Comparison of ENCODE assay signal across 1 cellular context in the genomic region with DNA sequence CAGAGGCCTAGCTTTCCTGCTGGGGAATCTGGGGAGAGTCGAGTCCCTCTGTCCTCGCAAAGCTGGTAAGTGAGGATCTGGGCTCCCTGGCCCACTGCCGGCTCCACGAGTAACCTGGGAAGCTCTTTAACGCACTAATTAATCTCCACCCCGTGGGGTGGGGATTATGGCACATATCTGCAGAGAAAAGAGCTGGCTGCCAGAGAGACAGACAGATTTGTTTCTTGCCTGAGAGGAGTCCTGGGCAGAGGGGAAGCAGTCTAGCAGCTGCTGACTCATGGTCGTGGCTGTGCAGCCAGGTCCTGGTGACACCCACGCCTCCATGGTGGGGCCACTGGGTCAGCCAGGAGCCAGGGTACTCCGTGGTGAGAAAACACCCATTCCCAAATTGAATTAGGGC.
TF ChIP-seq lines count a peak whose summit lies in the region.

No MANE protein-coding gene starts in this region.

TF ChIP-seq in WTC11, 78 proteins besides CTCF, POLR2A, EP300 and RAD21 (continued from another document):
- TF ChIP-seq, protein P1, sequence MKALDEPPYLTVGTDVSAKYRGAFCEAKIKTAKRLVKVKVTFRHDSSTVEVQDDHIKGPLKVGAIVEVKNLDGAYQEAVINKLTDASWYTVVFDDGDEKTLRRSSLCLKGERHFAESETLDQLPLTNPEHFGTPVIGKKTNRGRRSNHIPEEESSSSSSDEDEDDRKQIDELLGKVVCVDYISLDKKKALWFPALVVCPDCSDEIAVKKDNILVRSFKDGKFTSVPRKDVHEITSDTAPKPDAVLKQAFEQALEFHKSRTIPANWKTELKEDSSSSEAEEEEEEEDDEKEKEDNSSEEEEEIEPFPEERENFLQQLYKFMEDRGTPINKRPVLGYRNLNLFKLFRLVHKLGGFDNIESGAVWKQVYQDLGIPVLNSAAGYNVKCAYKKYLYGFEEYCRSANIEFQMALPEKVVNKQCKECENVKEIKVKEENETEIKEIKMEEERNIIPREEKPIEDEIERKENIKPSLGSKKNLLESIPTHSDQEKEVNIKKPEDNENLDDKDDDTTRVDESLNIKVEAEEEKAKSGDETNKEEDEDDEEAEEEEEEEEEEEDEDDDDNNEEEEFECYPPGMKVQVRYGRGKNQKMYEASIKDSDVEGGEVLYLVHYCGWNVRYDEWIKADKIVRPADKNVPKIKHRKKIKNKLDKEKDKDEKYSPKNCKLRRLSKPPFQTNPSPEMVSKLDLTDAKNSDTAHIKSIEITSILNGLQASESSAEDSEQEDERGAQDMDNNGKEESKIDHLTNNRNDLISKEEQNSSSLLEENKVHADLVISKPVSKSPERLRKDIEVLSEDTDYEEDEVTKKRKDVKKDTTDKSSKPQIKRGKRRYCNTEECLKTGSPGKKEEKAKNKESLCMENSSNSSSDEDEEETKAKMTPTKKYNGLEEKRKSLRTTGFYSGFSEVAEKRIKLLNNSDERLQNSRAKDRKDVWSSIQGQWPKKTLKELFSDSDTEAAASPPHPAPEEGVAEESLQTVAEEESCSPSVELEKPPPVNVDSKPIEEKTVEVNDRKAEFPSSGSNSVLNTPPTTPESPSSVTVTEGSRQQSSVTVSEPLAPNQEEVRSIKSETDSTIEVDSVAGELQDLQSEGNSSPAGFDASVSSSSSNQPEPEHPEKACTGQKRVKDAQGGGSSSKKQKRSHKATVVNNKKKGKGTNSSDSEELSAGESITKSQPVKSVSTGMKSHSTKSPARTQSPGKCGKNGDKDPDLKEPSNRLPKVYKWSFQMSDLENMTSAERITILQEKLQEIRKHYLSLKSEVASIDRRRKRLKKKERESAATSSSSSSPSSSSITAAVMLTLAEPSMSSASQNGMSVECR (CRISPR knock-in tag; IDR thresholded peaks at IDR 0.05; ENCODE audit: borderline replicate concordance), result no peak
- TF ChIP-seq ZNF232 (CRISPR knock-in tag; IDR thresholded peaks at IDR 0.05) (no peak), MYBL2 (CRISPR knock-in tag; IDR thresholded peaks at IDR 0.05) (no peak), NR2C2 (CRISPR knock-in tag; IDR thresholded peaks at IDR 0.05) (no peak), FOXJ3 (CRISPR knock-in tag; IDR thresholded peaks at IDR 0.05; ENCODE audit: borderline replicate concordance) (no peak), KAT7 (CRISPR knock-in tag; IDR thresholded peaks at IDR 0.05; ENCODE audit: borderline replicate concordance) (no peak), TP53 (CRISPR knock-in tag; IDR thresholded peaks at IDR 0.05) (no peak), ESRRA (CRISPR knock-in tag; IDR thresholded peaks at IDR 0.05; ENCODE audit: borderline replicate concordance) (no peak)
- TF ChIP-seq, protein P2, sequence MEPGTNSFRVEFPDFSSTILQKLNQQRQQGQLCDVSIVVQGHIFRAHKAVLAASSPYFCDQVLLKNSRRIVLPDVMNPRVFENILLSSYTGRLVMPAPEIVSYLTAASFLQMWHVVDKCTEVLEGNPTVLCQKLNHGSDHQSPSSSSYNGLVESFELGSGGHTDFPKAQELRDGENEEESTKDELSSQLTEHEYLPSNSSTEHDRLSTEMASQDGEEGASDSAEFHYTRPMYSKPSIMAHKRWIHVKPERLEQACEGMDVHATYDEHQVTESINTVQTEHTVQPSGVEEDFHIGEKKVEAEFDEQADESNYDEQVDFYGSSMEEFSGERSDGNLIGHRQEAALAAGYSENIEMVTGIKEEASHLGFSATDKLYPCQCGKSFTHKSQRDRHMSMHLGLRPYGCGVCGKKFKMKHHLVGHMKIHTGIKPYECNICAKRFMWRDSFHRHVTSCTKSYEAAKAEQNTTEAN (CRISPR knock-in tag; IDR thresholded peaks at IDR 0.05), result no peak
